ENCODE assay signal across 22 cellular contexts in the genomic region with DNA sequence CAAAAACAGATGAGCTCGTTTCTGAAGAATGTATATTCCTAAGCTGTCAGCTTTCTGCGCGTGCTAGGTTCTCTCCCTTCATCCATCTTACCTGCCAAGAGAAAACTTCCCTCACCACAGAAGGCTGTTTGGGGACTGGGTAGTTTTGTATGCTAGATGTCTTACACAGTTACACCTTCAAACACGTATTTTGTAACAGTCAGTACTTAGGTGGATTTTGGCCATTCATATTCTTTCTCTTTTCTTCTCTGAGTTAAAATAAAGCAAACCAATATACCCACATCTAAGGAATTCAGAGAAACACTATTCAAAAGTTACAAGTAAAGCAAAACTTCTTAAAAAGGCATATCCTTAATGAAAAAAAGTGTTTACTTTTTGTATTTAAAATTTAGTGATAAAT. TPM values are rescaled to one million over a fixed set of nuclear protein-coding genes. Genes with fewer than 3 reads are reported as not detected.
"Had no signal": no experiment of that assay in that cellular context is flagged by ENCODE, and none has a peak within 500 bp of the region (broad histone marks: within the 10 kb centered on the region; RNA-seq: fewer than 3 reads in every experiment).

No MANE protein-coding gene starts in this region.

- H3K9me3 Mint-ChIP-seq: naive B cell had no signal

- H3K36me3 ChIP-seq: esophagus muscularis mucosa, gastroesophageal sphincter, sigmoid colon, stomach, thoracic aorta, transverse colon had no signal

- H3K4me1 Mint-ChIP-seq: naive B cell had no signal

- ATAC-seq: gastroesophageal sphincter, left colon, left ventricle myocardium superior had no signal

- H3K9me3 ChIP-seq: esophagus muscularis mucosa, gastroesophageal sphincter, sigmoid colon, stomach, thoracic aorta, transverse colon had no signal

- H3K4me3 ChIP-seq: dorsolateral prefrontal cortex, esophagus muscularis mucosa, gastroesophageal sphincter, lung, sigmoid colon, skin epidermis, stomach, thoracic aorta, transverse colon had no signal

- H3K36me3 Mint-ChIP-seq: naive B cell had no signal

- DNase-seq: cortex of kidney; dorsolateral prefrontal cortex; effector CD8-positive, alpha-beta T cell; foreskin fibroblast; left colon; left ventricle myocardium superior; mesenchymal stem cell; naive B cell; posterior cingulate gyrus; sigmoid colon; stimulated activated CD4-positive, alpha-beta T cell treated with anti-CD3 and anti-CD28 coated beads, Interleukin-12 subunit alpha, Interleukin-12 subunit beta, amount 100 ng/mL, for 4 hours; stimulated activated naive CD4-positive, alpha-beta T cell; stomach; substantia nigra; transverse colon had no signal

- H3K27me3 ChIP-seq: dorsolateral prefrontal cortex, esophagus muscularis mucosa, gastroesophageal sphincter, sigmoid colon, stomach, transverse colon had no signal

- H3K4me3 Mint-ChIP-seq: naive B cell had no signal

- H3K27ac Mint-ChIP-seq: naive B cell had no signal

- H3K27ac ChIP-seq: dorsolateral prefrontal cortex, epithelial cell of prostate, esophagus muscularis mucosa, gastroesophageal sphincter, sigmoid colon, skin epidermis, stomach, thoracic aorta, transverse colon had no signal

- H3K4me1 ChIP-seq: esophagus muscularis mucosa, gastroesophageal sphincter, sigmoid colon had no signal

RNA-seq across cellular contexts. Expression of gene PRDM1, which starts 35.6 kb away (rescaled TPM):
- total RNA-seq: osteocyte had no signal
